1 cellular context compared by ENCODE assay signal in the genomic region with DNA sequence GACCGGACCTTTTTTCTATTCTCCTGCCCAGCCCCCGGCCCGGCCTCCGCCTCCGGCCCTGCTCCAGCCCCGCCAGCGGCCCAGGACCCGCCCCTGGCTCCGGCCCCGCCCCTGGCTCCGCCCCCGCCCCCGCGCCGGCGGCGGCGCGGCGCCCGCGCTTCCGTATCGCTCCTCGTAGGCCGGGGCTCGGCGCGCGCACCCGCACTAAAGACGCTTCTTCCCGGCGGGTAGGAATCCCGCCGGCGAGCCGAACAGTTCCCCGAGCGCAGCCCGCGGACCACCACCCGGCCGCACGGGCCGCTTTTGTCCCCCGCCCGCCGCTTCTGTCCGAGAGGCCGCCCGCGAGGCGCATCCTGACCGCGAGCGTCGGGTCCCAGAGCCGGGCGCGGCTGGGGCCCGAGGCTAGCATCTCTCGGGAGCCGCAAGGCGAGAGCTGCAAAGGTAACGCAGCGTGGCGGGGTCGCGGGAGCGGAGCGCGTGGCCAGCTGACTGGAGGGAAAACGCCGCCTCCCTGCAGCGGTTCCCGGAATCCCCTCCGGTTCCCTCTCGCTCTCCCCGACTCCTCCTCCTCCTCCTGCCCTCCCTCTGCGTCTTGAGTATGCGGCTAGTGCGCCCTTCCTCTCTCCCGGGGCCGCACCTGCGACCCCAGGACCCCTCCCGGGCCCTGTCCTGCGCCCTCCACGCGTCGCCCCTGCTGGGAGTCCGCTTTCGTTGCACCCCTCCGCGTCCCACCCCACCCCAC.
TF ChIP-seq lines count a peak whose summit lies in the region.

Gene IFNAR2, plus strand, starts transcription at position 163 of the 742 bp plus-strand sequence. CDS start 11,985 bp downstream, outside the sequence.

TF ChIP-seq in HepG2, 621 proteins besides CTCF, POLR2A, EP300 and RAD21 (continued from another document and continues in another):
- TF ChIP-seq ZBED4 (CRISPR knock-in tag; IDR thresholded peaks at IDR 0.05; ENCODE audit: borderline replicate concordance) (no peak), XRCC5 (optimal IDR thresholded peaks at IDR 0.05; ENCODE audit: low read length) (peak; percentile 49), MYPOP (CRISPR knock-in tag; IDR thresholded peaks at IDR 0.05) (peak; percentile 67; the same call in 1 of the 2 replicates), ZNF343 (CRISPR knock-in tag; IDR thresholded peaks at IDR 0.05) (0 out of 2 replicates have a peak, but pooled peaks have one; percentile 25), ZSCAN21 (CRISPR knock-in tag; IDR thresholded peaks at IDR 0.05; ENCODE audit: borderline replicate concordance) (no peak), KDM2A (CRISPR knock-in tag; IDR thresholded peaks at IDR 0.05; ENCODE audit: borderline replicate concordance, low read depth) (no peak; the same call in none of the 2 replicates), ZNF747 (CRISPR knock-in tag; IDR thresholded peaks at IDR 0.05; ENCODE audit: borderline replicate concordance) (peak; percentile 31; the same call in 1 of the 2 replicates), ZNF674 (CRISPR knock-in tag; IDR thresholded peaks at IDR 0.05; ENCODE audit: low read depth) (no peak), THAP11 (CRISPR knock-in tag; IDR thresholded peaks at IDR 0.05) (no peak), REST (IDR thresholded peaks at IDR 0.05; ENCODE audit: borderline replicate concordance in 1 of 2, low read depth in 1 of 2, low read length in 2 of 2) (no peak; a peak in 1 of 4 replicates), ZSCAN5A (CRISPR knock-in tag; IDR thresholded peaks at IDR 0.05; ENCODE audit: borderline replicate concordance) (no peak), ISX (CRISPR knock-in tag; conservative IDR thresholded peaks at IDR 0.05) (no peak), TEAD2 (CRISPR knock-in tag; IDR thresholded peaks at IDR 0.05) (no peak), PHF5A (CRISPR knock-in tag; IDR thresholded peaks at IDR 0.05; ENCODE audit: low read depth, unreplicated experiment) (no peak), WIZ (CRISPR knock-in tag; IDR thresholded peaks at IDR 0.05) (no peak; the same call in 1 of the 2 replicates), SNAI1 (CRISPR knock-in tag; IDR thresholded peaks at IDR 0.05; ENCODE audit: borderline replicate concordance) (no peak), ZNF580 (CRISPR knock-in tag; IDR thresholded peaks at IDR 0.05; ENCODE audit: borderline replicate concordance, low read depth) (0 out of 2 replicates have a peak, but pooled peaks have one; percentile 8), ZMAT5 (CRISPR knock-in tag; IDR thresholded peaks at IDR 0.05; ENCODE audit: borderline replicate concordance, low read depth) (no peak), SATB2 (CRISPR knock-in tag; IDR thresholded peaks at IDR 0.05) (no peak), HOXA3 (CRISPR knock-in tag; IDR thresholded peaks at IDR 0.05) (peak; percentile 16; the same call in 1 of the 2 replicates), ZNF576 (CRISPR knock-in tag; IDR thresholded peaks at IDR 0.05) (no peak), CSRNP1 (CRISPR knock-in tag; IDR thresholded peaks at IDR 0.05) (peak; percentile 46; the same call in 1 of the 2 replicates), MAFK (conservative IDR thresholded peaks at IDR 0.05 in 1 of 2, IDR thresholded peaks at IDR 0.05 in 1 of 2; ENCODE audit: low read length in 2 of 2) (no peak), ZFP36 (IDR thresholded peaks at IDR 0.05; ENCODE audit: borderline replicate concordance, low read depth, low read length, partially characterized antibody) (no peak), PATZ1 (CRISPR knock-in tag; IDR thresholded peaks at IDR 0.05) (no peak), CHCHD3 (CRISPR knock-in tag; IDR thresholded peaks at IDR 0.05) (0 out of 2 replicates have a peak, but pooled peaks have one; percentile 39), SP1 (IDR thresholded peaks at IDR 0.05) (no peak), SP1 (CRISPR knock-in tag; IDR thresholded peaks at IDR 0.05) (no peak), CAMTA2 (CRISPR knock-in tag; IDR thresholded peaks at IDR 0.05; ENCODE audit: borderline replicate concordance) (0 out of 2 replicates have a peak, but pooled peaks have one; percentile 38)
- TF ChIP-seq, protein P1, sequence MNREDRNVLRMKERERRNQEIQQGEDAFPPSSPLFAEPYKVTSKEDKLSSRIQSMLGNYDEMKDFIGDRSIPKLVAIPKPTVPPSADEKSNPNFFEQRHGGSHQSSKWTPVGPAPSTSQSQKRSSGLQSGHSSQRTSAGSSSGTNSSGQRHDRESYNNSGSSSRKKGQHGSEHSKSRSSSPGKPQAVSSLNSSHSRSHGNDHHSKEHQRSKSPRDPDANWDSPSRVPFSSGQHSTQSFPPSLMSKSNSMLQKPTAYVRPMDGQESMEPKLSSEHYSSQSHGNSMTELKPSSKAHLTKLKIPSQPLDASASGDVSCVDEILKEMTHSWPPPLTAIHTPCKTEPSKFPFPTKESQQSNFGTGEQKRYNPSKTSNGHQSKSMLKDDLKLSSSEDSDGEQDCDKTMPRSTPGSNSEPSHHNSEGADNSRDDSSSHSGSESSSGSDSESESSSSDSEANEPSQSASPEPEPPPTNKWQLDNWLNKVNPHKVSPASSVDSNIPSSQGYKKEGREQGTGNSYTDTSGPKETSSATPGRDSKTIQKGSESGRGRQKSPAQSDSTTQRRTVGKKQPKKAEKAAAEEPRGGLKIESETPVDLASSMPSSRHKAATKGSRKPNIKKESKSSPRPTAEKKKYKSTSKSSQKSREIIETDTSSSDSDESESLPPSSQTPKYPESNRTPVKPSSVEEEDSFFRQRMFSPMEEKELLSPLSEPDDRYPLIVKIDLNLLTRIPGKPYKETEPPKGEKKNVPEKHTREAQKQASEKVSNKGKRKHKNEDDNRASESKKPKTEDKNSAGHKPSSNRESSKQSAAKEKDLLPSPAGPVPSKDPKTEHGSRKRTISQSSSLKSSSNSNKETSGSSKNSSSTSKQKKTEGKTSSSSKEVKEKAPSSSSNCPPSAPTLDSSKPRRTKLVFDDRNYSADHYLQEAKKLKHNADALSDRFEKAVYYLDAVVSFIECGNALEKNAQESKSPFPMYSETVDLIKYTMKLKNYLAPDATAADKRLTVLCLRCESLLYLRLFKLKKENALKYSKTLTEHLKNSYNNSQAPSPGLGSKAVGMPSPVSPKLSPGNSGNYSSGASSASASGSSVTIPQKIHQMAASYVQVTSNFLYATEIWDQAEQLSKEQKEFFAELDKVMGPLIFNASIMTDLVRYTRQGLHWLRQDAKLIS (CRISPR knock-in tag; IDR thresholded peaks at IDR 0.05): no peak
- TF ChIP-seq, protein P2, sequence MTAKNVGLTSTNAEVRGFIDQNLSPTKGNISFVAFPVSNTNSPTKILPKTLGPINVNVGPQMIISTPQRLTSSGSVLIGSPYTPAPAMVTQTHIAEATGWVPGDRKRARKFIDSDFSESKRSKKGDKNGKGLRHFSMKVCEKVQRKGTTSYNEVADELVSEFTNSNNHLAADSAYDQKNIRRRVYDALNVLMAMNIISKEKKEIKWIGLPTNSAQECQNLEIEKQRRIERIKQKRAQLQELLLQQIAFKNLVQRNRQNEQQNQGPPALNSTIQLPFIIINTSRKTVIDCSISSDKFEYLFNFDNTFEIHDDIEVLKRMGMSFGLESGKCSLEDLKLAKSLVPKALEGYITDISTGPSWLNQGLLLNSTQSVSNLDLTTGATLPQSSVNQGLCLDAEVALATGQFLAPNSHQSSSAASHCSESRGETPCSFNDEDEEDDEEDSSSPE (CRISPR knock-in tag; IDR thresholded peaks at IDR 0.05): peak; percentile 51
